16 cellular contexts compared by ENCODE assay signal in genomic region chr10:24467605-24468004, GRCh38.
A peak's percentile ranks its signal among the peaks of the same experiment; 100 is the strongest.
DNase-seq lines count a peak whose midpoint lies in the region; ATAC-seq, FAIRE-seq and TF ChIP-seq lines count a peak whose summit lies in the region.
"Had no signal": no experiment of that assay in that cellular context is flagged by ENCODE, and none has a peak within 500 bp of the region (broad histone marks: within the 10 kb centered on the region; RNA-seq: fewer than 3 reads in every experiment).

No MANE protein-coding gene starts in this region.

- no peak overlapping the region for H3K4me3 Mint-ChIP-seq in activated T-helper 2 cell treated with anti-CD3 and anti-CD28 coated beads, Interferon-gamma antibody, Interleukin-2, Interleukin-4, amounts not matched to agents 10 μg/mL and 5 μg/mL and 100 μg/mL, durations not matched to agents 14 hours and 24 hours and 36 hours (ENCODE audit: low read depth)
- H3K4me3 Mint-ChIP-seq: CD4-positive, alpha-beta T cell had no signal

- no peak overlapping the region for H3K27ac Mint-ChIP-seq in activated T-helper 2 cell treated with anti-CD3 and anti-CD28 coated beads, Interferon-gamma antibody, Interleukin-2, Interleukin-4, amounts not matched to agents 10 μg/mL and 5 μg/mL and 100 μg/mL, durations not matched to agents 14 hours and 24 hours and 36 hours
- H3K27ac Mint-ChIP-seq: CD4-positive, alpha-beta T cell had no signal

- H3K9me1 ChIP-seq in IMR-90 (ENCODE audit: insufficient read depth, low read length) (peaks cover 19% of the 10 kb centered on the region), keratinocyte (ENCODE audit: control insufficient read depth, extremely low read depth, insufficient read depth, low read length) (peaks cover 3% of the 10 kb centered on the region)

- TF ChIP-seq CTCF in IMR-90 (conservative IDR thresholded peaks at IDR 0.05; ENCODE audit: low read depth, low read length) (no peak), keratinocyte (optimal IDR thresholded peaks at IDR 0.05 in 1 of 3, IDR thresholded peaks at IDR 0.05 in 1 of 3, conservative IDR thresholded peaks at IDR 0.05 in 1 of 3; ENCODE audit: extremely low read depth in 1 of 3, insufficient read depth in 2 of 3, low read length in 3 of 3) (no peak)

- no peaks in the 10 kb centered on the region for H3K36me3 Mint-ChIP-seq in activated T-helper 2 cell treated with anti-CD3 and anti-CD28 coated beads, Interferon-gamma antibody, Interleukin-2, Interleukin-4, amounts not matched to agents 10 μg/mL and 5 μg/mL and 100 μg/mL, durations not matched to agents 14 hours and 24 hours and 36 hours (ENCODE audit: low read depth)

- CTCF ChIA-PET in IMR-90 (lab: Yijun Ruan, JAX) = interaction anchor here (0.5 kb wide), 1 partner anchor 14 kb away, joined by 3 read pairs; no protein-coding TSS in a partner anchor

- no TSS peak for BruUV-seq in IMR-90 (replicated peaks; lab: Mats Ljungman, UMichigan)

- no peak overlapping the region for H3K56ac ChIP-seq in IMR-90 (ENCODE audit: extremely low read depth, insufficient read depth, low read length)

- H4K8ac ChIP-seq in IMR-90 (ENCODE audit: low read depth in 2 of 2, low read length in 2 of 2) = no peak overlapping the region

- peaks cover under 1% of the 10 kb centered on the region; the same call in 1 of the 2 replicates for H3K36me3 ChIP-seq in IMR-90 (ENCODE audit: control insufficient read depth, insufficient read depth, low read length)
- H3K36me3 ChIP-seq in keratinocyte (ENCODE audit: control insufficient read depth in 2 of 2, extremely low read depth in 1 of 2, insufficient read depth in 2 of 2, low read length in 2 of 2) = peaks cover 0 to 2% of the 10 kb centered on the region in 2 experiments
- H3K36me3 ChIP-seq in skeletal muscle tissue (ENCODE audit: control insufficient read depth in 3 of 3, insufficient read depth in 3 of 3, low read length in 3 of 3) = peaks cover 0 to 1% (median 0%) of the 10 kb centered on the region in 3 donors

- no peak overlapping the region for H2BK15ac ChIP-seq in IMR-90 (ENCODE audit: low read depth, low read length)

- no peaks in the 10 kb centered on the region for H3K9me3 ChIP-seq in IMR-90 (ENCODE audit: control insufficient read depth, insufficient read depth, low read length)
- H3K9me3 ChIP-seq in keratinocyte (ENCODE audit: control insufficient read depth, low read depth, low read length) = no peaks in the 10 kb centered on the region
- no peaks in the 10 kb centered on the region for H3K9me3 ChIP-seq in skeletal muscle tissue (ENCODE audit: control insufficient read depth in 3 of 3, low read length in 3 of 3)

- H4K20me1 ChIP-seq in IMR-90 (ENCODE audit: insufficient read depth, low read length) (no peaks in the 10 kb centered on the region), keratinocyte (ENCODE audit: control insufficient read depth, extremely low read depth, insufficient read depth, low read length) (no peaks in the 10 kb centered on the region)

- no peak for ATAC-seq in IMR-90 (ENCODE audit: low read depth)
- ATAC-seq: stimulated activated naive CD8-positive, alpha-beta T cell treated with anti-CD3 and anti-CD28 coated beads, Interleukin-15, Interleukin-2, amounts not matched to agents 100 U/mL and 50 U/mL, for 24 hours had no signal

- no peaks in the 10 kb centered on the region for H3K27me3 ChIP-seq in IMR-90 (ENCODE audit: control insufficient read depth, insufficient read depth, low read length)
- no peaks in the 10 kb centered on the region for H3K27me3 ChIP-seq in keratinocyte (ENCODE audit: control insufficient read depth, extremely low read depth, insufficient read depth, low read length)
- no peaks in the 10 kb centered on the region for H3K27me3 ChIP-seq in skeletal muscle tissue (ENCODE audit: control insufficient read depth in 3 of 3, insufficient read depth in 3 of 3, low read length in 3 of 3)

- H3K9ac ChIP-seq in IMR-90 (ENCODE audit: low read depth, low read length) (no peak overlapping the region), keratinocyte (ENCODE audit: control insufficient read depth, extremely low read depth, insufficient read depth, low read length) (peak overlapping the region; percentile 93), skeletal muscle tissue (ENCODE audit: low read depth in 1 of 3, low read length in 3 of 3) (no peak overlapping the region)

- dilution Hi-C loops in IMR-90 (cut with HindIII; ENCODE audit: low sequenced_read_pairs, unreplicated experiment) = no loop called here
- dilution Hi-C loops in keratinocyte (cut with MboI; ENCODE audit: extremely low pct_ligation_motif_present, low sequenced_read_pairs) = no loop called here

- DNase-seq in IMR-90 = no peak
- DNase-seq in astrocyte of the hippocampus (ENCODE audit: low read depth, low spot score) = peak; percentile 28
- no peak for DNase-seq in keratinocyte (ENCODE audit: low read depth, low spot score)
- no peak for DNase-seq in NCI-H1092 (lab: John Stamatoyannopoulos, UW)
- DNase-seq in DMS114 treated with DMSO at 0.1 percent for 48 hours (lab: John Stamatoyannopoulos, UW; ENCODE audit: unreplicated experiment) = no peak
- DNase-seq in RCC 7860 (ENCODE audit: low spot score) = no peak
- DNase-seq in activated T-helper 2 cell treated with anti-CD3 and anti-CD28 coated beads, Interferon-gamma antibody, Interleukin-2, Interleukin-4, amounts not matched to agents 10 μg/mL and 5 μg/mL and 100 μg/mL, durations not matched to agents 14 hours and 24 hours and 36 hours (ENCODE audit: low spot score) = no peak
- DNase-seq: activated CD4-positive, alpha-beta T cell treated with anti-CD3 and anti-CD28 coated beads, Interleukin-2, amount 50 U/mL, for 1 hour; activated effector memory CD4-positive, alpha-beta T cell treated with Interleukin-2 at 50 U/mL for 16 hours; CD4-positive, alpha-beta T cell; GF-D8; KG1; NCI-H2107; stimulated activated CD4-positive, alpha-beta T cell treated with anti-CD3 and anti-CD28 coated beads, Interleukin-4, amount 100 ng/mL, for 24 hours; stimulated activated naive CD8-positive, alpha-beta T cell treated with anti-CD3 and anti-CD28 coated beads, Interleukin-15, Interleukin-2, amounts not matched to agents 100 U/mL and 50 U/mL, for 24 hours had no signal

- peaks cover 46% of the 10 kb centered on the region for H3K4me1 Mint-ChIP-seq in activated T-helper 2 cell treated with anti-CD3 and anti-CD28 coated beads, Interferon-gamma antibody, Interleukin-2, Interleukin-4, amounts not matched to agents 10 μg/mL and 5 μg/mL and 100 μg/mL, durations not matched to agents 14 hours and 24 hours and 36 hours (ENCODE audit: low read depth)

- H3K4me3 ChIP-seq in IMR-90 (ENCODE audit: insufficient read depth, low read depth, low read length) = peak overlapping the region; percentile 43; the same call in 1 of the 2 replicates
- peak overlapping the region; percentile 49 to 85 (median 77) for H3K4me3 ChIP-seq in keratinocyte (ENCODE audit: control insufficient read depth in 2 of 3, extremely low read depth in 1 of 3, insufficient read depth in 2 of 3, low read depth in 1 of 3, low read length in 3 of 3)
- H3K4me3 ChIP-seq in skeletal muscle tissue (ENCODE audit: low read length in 3 of 3) = peak overlapping the region in 1 of 3 donors; percentile 41

- H3K27ac ChIP-seq in IMR-90 (ENCODE audit: insufficient read depth, low read length) (no peak overlapping the region), keratinocyte (ENCODE audit: control insufficient read depth, insufficient read depth, low read length) (peak overlapping the region; percentile 100), skeletal muscle tissue (ENCODE audit: low read depth, low read length) (peak overlapping the region; percentile 54)

- H3K79me1 ChIP-seq in IMR-90 (ENCODE audit: low read depth in 1 of 2, low read length in 2 of 2) = peaks cover 5 to 14% of the 10 kb centered on the region in 2 experiments; a peak in 1 of 4 replicates

- no peak for TF ChIP-seq RAD21 in IMR-90 (IDR thresholded peaks at IDR 0.05; ENCODE audit: low read length)

- H3K23ac ChIP-seq in IMR-90 (ENCODE audit: low read depth, low read length) = no peak overlapping the region; the same call in 1 of the 2 replicates

- H3K18ac ChIP-seq in IMR-90 (ENCODE audit: low read depth, low read length) = no peak overlapping the region

- no peak for FAIRE-seq in keratinocyte (lab: Jason Lieb, UNC)
- FAIRE-seq in RCC 7860 (lab: Jason Lieb, UNC) = no peak

- H3K9me3 Mint-ChIP-seq in activated T-helper 2 cell treated with anti-CD3 and anti-CD28 coated beads, Interferon-gamma antibody, Interleukin-2, Interleukin-4, amounts not matched to agents 10 μg/mL and 5 μg/mL and 100 μg/mL, durations not matched to agents 14 hours and 24 hours and 36 hours = no peaks in the 10 kb centered on the region
- H3K9me3 Mint-ChIP-seq: CD4-positive, alpha-beta T cell had no signal

- H3K14ac ChIP-seq in IMR-90 (replicated peaks; ENCODE audit: low read depth, low read length) = no peak overlapping the region

- no peak overlapping the region for H2BK20ac ChIP-seq in IMR-90 (ENCODE audit: low read depth, low read length)

- in situ Hi-C loops in IMR-90 (cut with MboI; ENCODE audit: low sequenced_read_pairs) = no loop called here

- H4K91ac ChIP-seq in IMR-90 (ENCODE audit: insufficient read depth, low read depth, low read length) = no peak overlapping the region

- intact Hi-C loops in IMR-90 (cut with micrococcal nuclease) = loop anchor here (5.0 kb wide), 1 partner anchor 35 kb away; no protein-coding TSS in a partner anchor
- intact Hi-C loops in activated T-helper 2 cell treated with anti-CD3 and anti-CD28 coated beads, Interferon-gamma antibody, Interleukin-2, Interleukin-4, amounts not matched to agents 10 μg/mL and 5 μg/mL and 100 μg/mL, durations not matched to agents 14 hours and 24 hours and 36 hours (cut with micrococcal nuclease) = loop anchor here (10.0 kb wide), 4 partner anchors 137 to 1103 kb away; no protein-coding TSS in a partner anchor

- H3K27me3 Mint-ChIP-seq in activated T-helper 2 cell treated with anti-CD3 and anti-CD28 coated beads, Interferon-gamma antibody, Interleukin-2, Interleukin-4, amounts not matched to agents 10 μg/mL and 5 μg/mL and 100 μg/mL, durations not matched to agents 14 hours and 24 hours and 36 hours (ENCODE audit: low read depth) = peaks cover 19% of the 10 kb centered on the region

- no peak overlapping the region for H2AFZ ChIP-seq in IMR-90 (replicated peaks; ENCODE audit: low read length, poor library complexity)
- no peak overlapping the region for H2AFZ ChIP-seq in keratinocyte (ENCODE audit: control insufficient read depth, low read length)

- POLR2A ChIA-PET in IMR-90 (lab: Charles Lee; ENCODE audit: unreplicated experiment) = no interaction called here

- WGBS in IMR-90 (ENCODE audit: extremely low coverage in 2 of 2, insufficient read length in 1 of 2), 2 experiments = no CpG with 5 or more reads among the region's 2 CpGs

- H4K5ac ChIP-seq in IMR-90 (ENCODE audit: low read depth, low read length) = no peak overlapping the region

- no peak overlapping the region for H2BK120ac ChIP-seq in IMR-90 (ENCODE audit: low read depth, low read length)

- TF ChIP-seq POLR2A in IMR-90 (IDR thresholded peaks at IDR 0.05; ENCODE audit: low read depth, low read length) = no peak

- no peak overlapping the region for H3K4ac ChIP-seq in IMR-90 (ENCODE audit: low read depth, low read length)

- no peak overlapping the region for H2AK5ac ChIP-seq in IMR-90 (ENCODE audit: low read depth, low read length)

- H2AK9ac ChIP-seq in IMR-90 (replicated peaks; ENCODE audit: low read depth, low read length, poor library complexity) = no peak overlapping the region

- H3K4me1 ChIP-seq in IMR-90 (ENCODE audit: control insufficient read depth, insufficient read depth, low read length) = peaks cover 23% of the 10 kb centered on the region
- peaks cover 45% of the 10 kb centered on the region for H3K4me1 ChIP-seq in keratinocyte (ENCODE audit: control insufficient read depth, extremely low read depth, insufficient read depth, low read length)
- peaks cover 46 to 53% (median 50%) of the 10 kb centered on the region in 3 donors for H3K4me1 ChIP-seq in skeletal muscle tissue (ENCODE audit: control insufficient read depth in 3 of 3, insufficient read depth in 3 of 3, low read length in 3 of 3)

- no peak overlapping the region for H2BK5ac ChIP-seq in IMR-90 (ENCODE audit: low read depth, low read length, poor library complexity, severe bottlenecking)

- H3K79me2 ChIP-seq in keratinocyte (ENCODE audit: control insufficient read depth, insufficient read depth, low read length) = peaks cover 31% of the 10 kb centered on the region

- H3K4me2 ChIP-seq in IMR-90 (ENCODE audit: low read depth, low read length) (peak overlapping the region; percentile 82), keratinocyte (ENCODE audit: control insufficient read depth, extremely low read depth, insufficient read depth, low read depth, low read length) (peak overlapping the region; percentile 95)
